Comparison of ENCODE assay signal across 27 cellular contexts in genomic region chr4:126761947-126762650, GRCh38.
"Had no signal": no experiment of that assay in that cellular context is flagged by ENCODE, and none has a peak within 500 bp of the region (broad histone marks: within the 10 kb centered on the region; RNA-seq: fewer than 3 reads in every experiment).

No MANE protein-coding gene starts in this region.

- H3K9ac ChIP-seq: parathyroid adenoma had no signal

- H3K4me2 ChIP-seq: hepatocyte, smooth muscle cell had no signal

- H3K4me3 ChIP-seq: colonic mucosa, gastroesophageal sphincter, heart left ventricle, hepatocyte, lower lobe of right lung, right atrium auricular region, smooth muscle cell, stomach, thyroid gland, vagina had no signal

- ATAC-seq: esophagus mucosa, gastroesophageal sphincter, heart left ventricle, left ventricle myocardium superior, lower lobe of right lung, natural killer cell, sciatic nerve had no signal

- H3K27ac ChIP-seq: colonic mucosa, gastroesophageal sphincter, hepatocyte, lower lobe of right lung, parathyroid adenoma, right atrium auricular region, stomach, thyroid gland, vagina had no signal

- H3K79me2 ChIP-seq: hepatocyte, parathyroid adenoma had no signal

- DNase-seq: colonic mucosa; dermis blood vessel endothelial cell; effector memory CD4-positive, alpha-beta T cell; foreskin fibroblast; heart left ventricle; islet precursor cell; left ventricle myocardium superior; lower lobe of right lung; natural killer cell; occipital lobe; stimulated activated CD4-positive, alpha-beta T cell treated with anti-CD3 and anti-CD28 coated beads, Interleukin-12 subunit alpha, Interleukin-12 subunit beta, amount 100 ng/mL, for 4 hours; stimulated activated CD4-positive, alpha-beta T cell treated with anti-CD3 and anti-CD28 coated beads, Interleukin-1b, Interleukin-23, amount 100 ng/mL, for 48 hours; stimulated activated CD4-positive, alpha-beta T cell treated with anti-CD3 and anti-CD28 coated beads, Interleukin-4, amount 100 ng/mL, for 1 hour; stimulated activated CD8-positive, alpha-beta memory T cell treated with anti-CD3 and anti-CD28 coated beads, Interleukin-4, amount 100 ng/mL, for 48 hours; stimulated activated naive CD4-positive, alpha-beta T cell; stomach; thyroid gland; trophoblast cell had no signal

- H3K9me3 ChIP-seq: colonic mucosa, gastroesophageal sphincter, heart left ventricle, lower lobe of right lung, right atrium auricular region, stomach, thyroid gland, vagina had no signal

- H3K4me1 ChIP-seq: colonic mucosa, lower lobe of right lung, parathyroid adenoma, right atrium auricular region, stomach, thyroid gland, vagina had no signal

- FAIRE-seq: endometrium had no signal

- H3K27me3 ChIP-seq: colonic mucosa, gastroesophageal sphincter, heart left ventricle, hepatocyte, right atrium auricular region, stomach, thyroid gland, vagina had no signal

- H2AFZ ChIP-seq: hepatocyte, parathyroid adenoma had no signal

- H3K36me3 ChIP-seq: colonic mucosa, gastroesophageal sphincter, heart left ventricle, lower lobe of right lung, right atrium auricular region, stomach, thyroid gland, vagina had no signal
